23 cellular contexts compared by ENCODE assay signal in the genomic region with DNA sequence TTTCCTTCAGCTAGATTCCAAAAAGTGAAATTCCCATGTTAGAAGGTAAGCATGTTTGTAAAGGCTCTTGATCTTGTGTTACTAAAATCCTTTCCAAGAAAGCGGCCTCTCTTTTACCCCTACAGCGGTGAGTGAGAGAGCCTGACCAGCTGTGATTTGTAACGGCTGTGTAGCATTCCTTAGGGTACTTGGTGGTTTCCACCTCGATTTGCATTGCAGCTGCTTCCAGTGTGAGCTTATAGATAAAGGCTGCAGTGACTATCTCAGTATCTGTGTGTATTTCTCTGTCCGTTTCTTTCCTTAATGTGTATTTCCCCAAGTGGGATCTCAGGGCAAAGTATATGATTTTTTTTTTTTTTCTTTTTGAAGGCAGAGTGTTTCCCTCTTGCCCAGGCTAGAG.
"Had no signal": no experiment of that assay in that cellular context is flagged by ENCODE, and none has a peak within 500 bp of the region (broad histone marks: within the 10 kb centered on the region; RNA-seq: fewer than 3 reads in every experiment).

No MANE protein-coding gene starts in this region.

- DNase-seq: activated CD4-positive, alpha-beta T cell treated with anti-CD3 and anti-CD28 coated beads, Interleukin-2, amount 10 ng/mL, durations not matched to agents 7 days and 5 days; activated CD8-positive, alpha-beta T cell treated with anti-CD3 and anti-CD28 coated beads, Interleukin-2, amount 10 ng/mL, durations not matched to agents 7 days and 5 days; activated naive CD4-positive, alpha-beta T cell treated with anti-CD3 and anti-CD28 coated beads, Interleukin-2, amount 10 ng/mL, durations not matched to agents 7 days and 5 days; activated T-cell treated with anti-CD3 and anti-CD28 coated beads, Interleukin-2, amount 50 U/mL, for 24 hours; effector CD8-positive, alpha-beta T cell; heart right ventricle; immature natural killer cell; kidney glomerular epithelial cell; left ventricle myocardium inferior; mammary epithelial cell; mucosa of descending colon; pancreas; right lobe of liver; stimulated activated CD4-positive, alpha-beta T cell treated with anti-CD3 and anti-CD28 coated beads, Interleukin-4, amount 100 ng/mL, for 1 hour; stomach; T-helper 1 cell; T-helper 9 cell; testis had no signal

- H3K4me3 ChIP-seq: gastroesophageal sphincter, heart right ventricle, left ventricle myocardium inferior, mucosa of descending colon, pancreas, right lobe of liver, smooth muscle cell, stomach, testis had no signal

- H3K27ac ChIP-seq: gastroesophageal sphincter, heart right ventricle, left ventricle myocardium inferior, neutrophil, pancreas, right lobe of liver, stomach, testis had no signal

- H3K27me3 ChIP-seq: gastroesophageal sphincter, heart right ventricle, neutrophil, pancreas, right lobe of liver, stomach, testis had no signal

- H3K4me2 ChIP-seq: smooth muscle cell had no signal

- FAIRE-seq: pancreas had no signal

- ATAC-seq: activated CD8-positive, alpha-beta T cell treated with anti-CD3 and anti-CD28 coated beads, Interleukin-2, amount 10 ng/mL, durations not matched to agents 7 days and 5 days; esophagus mucosa; gastroesophageal sphincter; heart right ventricle; mucosa of descending colon; natural killer cell treated with Interleukin-12 subunit alpha and Interleukin-12 subunit beta and Interleukin-15 and Interleukin-18, amount 100 ng/mL, for 72 hours; pancreas; right lobe of liver had no signal

- H3K4me1 ChIP-seq: pancreas, stomach, testis had no signal

- H3K9me3 ChIP-seq: gastroesophageal sphincter, heart right ventricle, left ventricle myocardium inferior, mucosa of descending colon, neutrophil, pancreas, right lobe of liver, stomach, testis had no signal

- H3K36me3 ChIP-seq: gastroesophageal sphincter, heart right ventricle, left ventricle myocardium inferior, pancreas, right lobe of liver had no signal
